Comparison of ENCODE assay signal across 24 cellular contexts in the genomic region with DNA sequence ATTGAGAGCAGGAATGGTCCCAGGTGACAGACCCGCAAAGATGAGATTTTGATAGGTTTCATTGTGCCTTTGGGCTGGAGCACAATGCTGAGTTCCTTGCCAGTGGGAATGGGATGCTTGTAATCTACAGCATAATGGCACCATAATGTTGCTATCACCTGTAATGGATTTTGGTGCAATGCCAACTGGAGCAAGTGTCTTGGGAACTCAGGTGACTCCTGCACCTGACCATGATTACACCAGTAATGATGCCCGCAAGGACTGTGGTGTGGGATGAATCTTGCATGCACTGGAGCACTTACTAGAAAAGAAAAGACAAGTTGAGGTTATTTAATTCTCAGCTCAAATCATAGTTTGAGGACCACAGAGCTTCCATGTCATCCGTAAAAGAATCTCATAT.
"Had no signal": no experiment of that assay in that cellular context is flagged by ENCODE, and none has a peak within 500 bp of the region (broad histone marks: within the 10 kb centered on the region; RNA-seq: fewer than 3 reads in every experiment).

No MANE protein-coding gene starts in this region.

- H3K9ac ChIP-seq: parathyroid adenoma had no signal

- H3K9me3 Mint-ChIP-seq: activated naive CD4-positive, alpha-beta T cell treated with anti-CD3 and anti-CD28 coated beads, Interleukin-2, amount 50 U/mL, for 72 hours; activated T-helper 17 cell treated with anti-CD3 and anti-CD28 coated beads, Interleukin-2, amount 50 U/mL, for 72 hours; dendritic cell treated with granulocyte-macrophage colony-stimulating factor and Interleukin-4, amounts not matched to agents 40 ng/mL and 50 ng/mL, for 4 days; memory B cell; nephron; stimulated activated effector memory CD8-positive, alpha-beta T cell treated with anti-CD3 and anti-CD28 coated beads, Interleukin-12 subunit alpha, Interleukin-12 subunit beta, amount 100 ng/mL, for 72 hours; stimulated activated naive CD8-positive, alpha-beta T cell treated with anti-CD3 and anti-CD28 coated beads, Interleukin-15, amount 100 ng/mL, for 72 hours had no signal

- DNase-seq: activated CD4-positive, alpha-beta T cell treated with anti-CD3 and anti-CD28 coated beads for 1 hour; activated CD8-positive, alpha-beta memory T cell treated with anti-CD3 and anti-CD28 coated beads for 24 hours; activated CD8-positive, alpha-beta memory T cell treated with anti-CD3 and anti-CD28 coated beads, Interleukin-2, amount 50 U/mL, for 4 hours; activated T-cell treated with anti-CD3 and anti-CD28 coated beads, Interleukin-2, amount 50 U/mL, for 24 hours; aorta; brain microvascular endothelial cell; caudate nucleus; effector CD4-positive, alpha-beta T cell; heart left ventricle; right lobe of liver; stimulated activated CD4-positive, alpha-beta T cell treated with anti-CD3 and anti-CD28 coated beads, Interleukin-2, amount 100 ng/mL, for 24 hours; stimulated activated naive CD8-positive, alpha-beta T cell treated with anti-CD3 and anti-CD28 coated beads, Interleukin-15, amount 100 ng/mL, for 72 hours; tibial artery had no signal

- H3K36me3 ChIP-seq: brain microvascular endothelial cell, heart left ventricle, neutrophil, right lobe of liver had no signal

- H3K4me3 Mint-ChIP-seq: activated T-cell treated with anti-CD3 and anti-CD28 coated beads, Interleukin-2, amount 50 U/mL, for 24 hours; activated T-helper 17 cell treated with anti-CD3 and anti-CD28 coated beads, Interleukin-2, amount 50 U/mL, for 72 hours; dendritic cell treated with granulocyte-macrophage colony-stimulating factor and Interleukin-4, amounts not matched to agents 40 ng/mL and 50 ng/mL, for 4 days; memory B cell; nephron; stimulated activated effector memory CD8-positive, alpha-beta T cell treated with anti-CD3 and anti-CD28 coated beads, Interleukin-12 subunit alpha, Interleukin-12 subunit beta, amount 100 ng/mL, for 72 hours; stimulated activated naive CD8-positive, alpha-beta T cell treated with anti-CD3 and anti-CD28 coated beads, Interleukin-15, amount 100 ng/mL, for 72 hours had no signal

- H3K4me1 Mint-ChIP-seq: activated T-helper 17 cell treated with anti-CD3 and anti-CD28 coated beads, Interleukin-2, amount 50 U/mL, for 72 hours; memory B cell; stimulated activated effector memory CD8-positive, alpha-beta T cell treated with anti-CD3 and anti-CD28 coated beads, Interleukin-12 subunit alpha, Interleukin-12 subunit beta, amount 100 ng/mL, for 72 hours; stimulated activated naive CD8-positive, alpha-beta T cell treated with anti-CD3 and anti-CD28 coated beads, Interleukin-15, amount 100 ng/mL, for 72 hours had no signal

- H3K4me1 ChIP-seq: heart left ventricle, parathyroid adenoma, right lobe of liver, tibial artery had no signal

- H3K79me2 ChIP-seq: parathyroid adenoma had no signal

- ATAC-seq: activated naive CD4-positive, alpha-beta T cell treated with anti-CD3 and anti-CD28 coated beads, Interleukin-2, amount 50 U/mL, for 72 hours; activated T-helper 17 cell treated with anti-CD3 and anti-CD28 coated beads, Interleukin-2, amount 50 U/mL, for 72 hours; heart left ventricle; stimulated activated effector memory CD8-positive, alpha-beta T cell treated with anti-CD3 and anti-CD28 coated beads, Interleukin-12 subunit alpha, Interleukin-12 subunit beta, amount 100 ng/mL, for 72 hours; stimulated activated naive CD8-positive, alpha-beta T cell treated with anti-CD3 and anti-CD28 coated beads, Interleukin-15, amount 100 ng/mL, for 72 hours had no signal

- H2AFZ ChIP-seq: parathyroid adenoma had no signal

- H3K27ac ChIP-seq: brain microvascular endothelial cell, heart left ventricle, neutrophil, parathyroid adenoma, right lobe of liver, skin epidermis, tibial artery had no signal

- FAIRE-seq: endometrium, islet of Langerhans had no signal

- H3K27ac Mint-ChIP-seq: activated naive CD4-positive, alpha-beta T cell treated with anti-CD3 and anti-CD28 coated beads, Interleukin-2, amount 50 U/mL, for 72 hours; activated T-cell treated with anti-CD3 and anti-CD28 coated beads, Interleukin-2, amount 50 U/mL, for 24 hours; activated T-helper 17 cell treated with anti-CD3 and anti-CD28 coated beads, Interleukin-2, amount 50 U/mL, for 72 hours; dendritic cell treated with granulocyte-macrophage colony-stimulating factor and Interleukin-4, amounts not matched to agents 40 ng/mL and 50 ng/mL, for 4 days; memory B cell; stimulated activated effector memory CD8-positive, alpha-beta T cell treated with anti-CD3 and anti-CD28 coated beads, Interleukin-12 subunit alpha, Interleukin-12 subunit beta, amount 100 ng/mL, for 72 hours; stimulated activated naive CD8-positive, alpha-beta T cell treated with anti-CD3 and anti-CD28 coated beads, Interleukin-15, amount 100 ng/mL, for 72 hours had no signal

- H3K27me3 ChIP-seq: brain microvascular endothelial cell, right lobe of liver had no signal

- H3K9me3 ChIP-seq: heart left ventricle, neutrophil, right lobe of liver, tibial artery had no signal

- H3K36me3 Mint-ChIP-seq: activated naive CD4-positive, alpha-beta T cell treated with anti-CD3 and anti-CD28 coated beads, Interleukin-2, amount 50 U/mL, for 72 hours; memory B cell; stimulated activated effector memory CD8-positive, alpha-beta T cell treated with anti-CD3 and anti-CD28 coated beads, Interleukin-12 subunit alpha, Interleukin-12 subunit beta, amount 100 ng/mL, for 72 hours had no signal

- H3K4me3 ChIP-seq: heart left ventricle, right lobe of liver, skin epidermis, tibial artery had no signal
